8 cellular contexts compared by ENCODE assay signal in the genomic region with DNA sequence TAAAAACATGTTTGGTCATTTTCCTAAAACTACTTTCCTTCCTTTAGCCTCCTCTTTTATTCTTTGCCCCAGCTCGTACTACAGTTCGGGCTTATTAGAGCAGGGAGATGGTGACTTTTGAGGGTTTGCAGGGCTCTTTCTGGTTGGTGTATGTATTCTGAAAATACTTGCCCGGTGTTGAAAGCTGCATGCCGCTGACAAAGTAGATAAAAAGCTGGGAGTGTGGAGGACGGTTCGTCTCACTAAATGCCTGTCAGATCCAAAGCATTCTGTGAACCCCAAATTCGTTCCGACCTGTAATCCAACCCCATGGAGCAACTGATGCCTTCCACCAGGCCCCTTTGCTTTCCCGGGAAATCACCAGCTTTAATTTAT. TPM values are rescaled to one million over a fixed set of nuclear protein-coding genes. Genes with fewer than 3 reads are reported as not detected.
DNase-seq lines count a peak whose midpoint lies in the region; FAIRE-seq and TF ChIP-seq lines count a peak whose summit lies in the region.

No MANE protein-coding gene starts in this region.

- peaks cover 7% of the 10 kb centered on the region for H3K4me1 ChIP-seq in mesenchymal stem cell (ENCODE audit: control insufficient read depth, insufficient read depth, low read depth, low read length)

- peak overlapping the region; percentile 97 for H3K4me3 Mint-ChIP-seq in HFFc6

- DNase-seq in AG04450 (ENCODE audit: low read depth, low spot score) (no peak), HFFc6 (no peak), brain microvascular endothelial cell (no peak), mesenchymal stem cell (no peak), kidney glomerular epithelial cell (lab: John Stamatoyannopoulos, UW) (no peak), AG20443 (ENCODE audit: low spot score) (no peak), kidney tubule cell (ENCODE audit: low spot score) (no peak), H54 (ENCODE audit: insufficient read length, low spot score) (no peak)

- H3K4me3 ChIP-seq in AG04450 (ENCODE audit: low read depth, low read length) (peak overlapping the region; percentile 76), brain microvascular endothelial cell (ENCODE audit: low read depth, low read length) (peak overlapping the region; percentile 70), mesenchymal stem cell (ENCODE audit: insufficient read depth in 1 of 2, low read depth in 1 of 2, low read length in 2 of 2) (peak overlapping the region; percentile 77 to 87)

- no peak for TF ChIP-seq POLR2A in H54 (IDR thresholded peaks at IDR 0.05; ENCODE audit: low read depth, low read length)

- H3K4ac ChIP-seq in mesenchymal stem cell (ENCODE audit: low read depth in 1 of 2, low read length in 2 of 2), result no peak overlapping the region

- CTCF ChIA-PET in AG04450 (lab: Charles Lee), result interaction anchor here (0.9 to 1.1 kb wide), 3 partner anchors 14 to 92 kb away, joined by 3 read pairs; no protein-coding TSS in a partner anchor

- no peaks in the 10 kb centered on the region for H3K27me3 ChIP-seq in AG04450 (ENCODE audit: control insufficient read depth, insufficient read depth, low read length)
- H3K27me3 ChIP-seq in brain microvascular endothelial cell (replicated peaks), result no peaks in the 10 kb centered on the region
- H3K27me3 ChIP-seq in mesenchymal stem cell (ENCODE audit: control insufficient read depth in 1 of 2, insufficient read depth in 1 of 2, low read length in 2 of 2), result peaks cover 0 to 3% of the 10 kb centered on the region in 2 experiments

- FAIRE-seq in H54 (lab: Jason Lieb, UNC), result no peak

- H3K27me3 Mint-ChIP-seq in HFFc6 (ENCODE audit: insufficient read depth), result no peaks in the 10 kb centered on the region

- peaks cover 24% of the 10 kb centered on the region for H3K79me1 ChIP-seq in mesenchymal stem cell (replicated peaks; ENCODE audit: low read length, poor library complexity, severe bottlenecking)

- POLR2A ChIA-PET in AG04450 (lab: Yijun Ruan, JAX), result interaction anchor here (0.6 to 1.3 kb wide), 5 partner anchors 12 to 343 kb away, joined by 3 to 4 read pairs (median 3); partner anchors contain the start of gene TRIM2

- H2BK5ac ChIP-seq in mesenchymal stem cell (ENCODE audit: low read depth, low read length, poor library complexity, severe bottlenecking), result no peak overlapping the region

- peak overlapping the region in 1 of 2 experiments; percentile 35 for H2BK12ac ChIP-seq in mesenchymal stem cell (ENCODE audit: low read length in 2 of 2)

- peak overlapping the region; percentile 55 for H4K8ac ChIP-seq in mesenchymal stem cell (ENCODE audit: low read length)

- peak overlapping the region; percentile 91 for H3K9ac ChIP-seq in mesenchymal stem cell (ENCODE audit: low read length)

- H3K36me3 ChIP-seq in brain microvascular endothelial cell (replicated peaks), result no peaks in the 10 kb centered on the region
- no peaks in the 10 kb centered on the region for H3K36me3 ChIP-seq in mesenchymal stem cell (ENCODE audit: control insufficient read depth in 1 of 2, insufficient read depth in 2 of 2, low read depth in 1 of 2, low read length in 2 of 2)

- no peak overlapping the region for H2AK5ac ChIP-seq in mesenchymal stem cell (ENCODE audit: low read length, severe bottlenecking)

- H3K9me3 ChIP-seq in AG04450 (ENCODE audit: control insufficient read depth, insufficient read depth, low read length) (no peaks in the 10 kb centered on the region), mesenchymal stem cell (ENCODE audit: control insufficient read depth, low read length) (no peaks in the 10 kb centered on the region)

- H4K91ac ChIP-seq in mesenchymal stem cell (ENCODE audit: low read length), result no peak overlapping the region

- H3K23ac ChIP-seq in mesenchymal stem cell (ENCODE audit: low read length in 2 of 2), result no peak overlapping the region

- TF ChIP-seq CTCF in AG04450 (IDR thresholded peaks at IDR 0.05; ENCODE audit: low read depth, low read length), result no peak
- no peak for TF ChIP-seq CTCF in HFFc6 (IDR thresholded peaks at IDR 0.05)
- no peak for TF ChIP-seq CTCF in brain microvascular endothelial cell (IDR thresholded peaks at IDR 0.05; ENCODE audit: low read depth, low read length, missing control alignments)

- H3K9me3 Mint-ChIP-seq in HFFc6, result no peaks in the 10 kb centered on the region

- peaks cover 47% of the 10 kb centered on the region for H3K4me1 Mint-ChIP-seq in HFFc6 (ENCODE audit: low read depth)

- H3K4me2 ChIP-seq in mesenchymal stem cell (ENCODE audit: low read length, poor library complexity, severe bottlenecking), result peak overlapping the region; percentile 93

- WGBS in mesenchymal stem cell, result 4% methylated on average over 7 of the region's 9 CpGs

- H2AFZ ChIP-seq in mesenchymal stem cell (ENCODE audit: low read depth, low read length), result no peak overlapping the region

- in situ Hi-C loops in brain microvascular endothelial cell (cut with HindIII; ENCODE audit: low pct_ligation_motif_present, low sequenced_read_pairs), result no loop called here

- peak overlapping the region; percentile 93 for H3K27ac ChIP-seq in AG04450 (ENCODE audit: low read depth, low read length)
- peak overlapping the region; percentile 63 for H3K27ac ChIP-seq in brain microvascular endothelial cell
- peak overlapping the region; percentile 8 for H3K27ac ChIP-seq in mesenchymal stem cell (ENCODE audit: low read length, poor library complexity, severe bottlenecking)

- no peak overlapping the region for H2BK15ac ChIP-seq in mesenchymal stem cell (ENCODE audit: low read depth, poor library complexity, severe bottlenecking)

- no peak overlapping the region for H2BK120ac ChIP-seq in mesenchymal stem cell (ENCODE audit: low read depth, low read length)

- peak overlapping the region; percentile 99 for H3K27ac Mint-ChIP-seq in HFFc6

- H3K14ac ChIP-seq in mesenchymal stem cell (ENCODE audit: low read length in 2 of 2), result no peak overlapping the region

- H3K18ac ChIP-seq in mesenchymal stem cell (ENCODE audit: low read depth in 1 of 2, low read length in 2 of 2), result peak overlapping the region in 1 of 2 experiments; percentile 41

- H3K36me3 Mint-ChIP-seq in HFFc6 (ENCODE audit: low read depth), result peaks cover 36% of the 10 kb centered on the region

RNA-seq across cellular contexts. Expression of gene TRIM2, which starts 19.2 kb away (rescaled TPM):
- polyA plus RNA-seq in AG04450 (2011; rRNA removed), result 30.4 and 31.3 TPM in 2 replicates
- polyA minus RNA-seq in AG04450 (2011; rRNA and poly(A)+ RNA removed), result 102 and 131 TPM in 2 replicates
- total RNA-seq in HFFc6 (2021; fragmentation: NEBNext Ultra II Directional; extraction: Animal tissue kit (Norgen Biotek cat#: 25700)), result 10 to 100 TPM; 32.3 to 39.6 (median 34.9) TPM
- polyA plus RNA-seq in mesenchymal stem cell (2013, experiment 1 of 2), result 18.0 TPM
- 18.0 TPM for polyA plus RNA-seq in mesenchymal stem cell (2013, experiment 2 of 2)

Comparison
In these comparisons a context has a peak if more than half of its experiments do, and no peak if none do; other contexts are left out.
1. H3K27ac ChIP-seq: peak in every context shown above with its lines; median percentile 93 in AG04450; 63 in brain microvascular endothelial cell; 8 in mesenchymal stem cell.